ENCODE assay signal across 11 cellular contexts in genomic region chr7:47610506-47611044, GRCh38. TPM values are rescaled to one million over a fixed set of nuclear protein-coding genes. Genes with fewer than 3 reads are reported as not detected.
DNase-seq lines count a peak whose midpoint lies in the region; ATAC-seq and TF ChIP-seq lines count a peak whose summit lies in the region.
"Had no signal": no experiment of that assay in that cellular context is flagged by ENCODE, and none has a peak within 500 bp of the region (broad histone marks: within the 10 kb centered on the region; RNA-seq: fewer than 3 reads in every experiment).

No MANE protein-coding gene starts in this region.

- ATAC-seq in GM18858 (IDR thresholded peaks at IDR 0.05; ENCODE audit: unreplicated experiment) = no peak
- ATAC-seq: HCT116, natural killer cell had no signal

- H3K9ac ChIP-seq in neural progenitor cell = no peak overlapping the region

- H3K36me3 ChIP-seq in neural progenitor cell = no peaks in the 10 kb centered on the region
- H3K36me3 ChIP-seq: BE2C had no signal

- TF ChIP-seq CTCF in AG04449 (IDR thresholded peaks at IDR 0.05; ENCODE audit: insufficient read depth, low read length, missing control alignments) (no peak), fibroblast of mammary gland (conservative IDR thresholded peaks at IDR 0.05; ENCODE audit: control insufficient read depth, insufficient read depth, low read depth, low read length) (no peak), neural progenitor cell (IDR thresholded peaks at IDR 0.05) (no peak)

- H2AFZ ChIP-seq in neural progenitor cell (replicated peaks) = peak overlapping the region; percentile 26

- POLR2A ChIA-PET in AG04449 (lab: Yijun Ruan, JAX) = interaction anchor here (0.5 to 1.6 kb wide), 7 partner anchors 9 to 186 kb away, joined by 3 to 13 read pairs (median 3); partner anchors contain the start of gene TNS3

- H3K4me2 ChIP-seq in neural progenitor cell = no peak overlapping the region

- H3K4me3 ChIP-seq in AG04449 (ENCODE audit: low read depth, low read length) = no peak overlapping the region
- H3K4me3 ChIP-seq in fibroblast of mammary gland (ENCODE audit: control insufficient read depth, low read depth, low read length) = no peak overlapping the region
- no peak overlapping the region for H3K4me3 ChIP-seq in neural progenitor cell

- H3K9me3 Mint-ChIP-seq in neural progenitor cell = no peaks in the 10 kb centered on the region
- H3K9me3 Mint-ChIP-seq: natural killer cell had no signal

- no peak overlapping the region for H3K27ac ChIP-seq in neural progenitor cell

- no peaks in the 10 kb centered on the region for H3K27me3 ChIP-seq in neural progenitor cell
- H3K27me3 ChIP-seq: BE2C had no signal

- H3K27ac Mint-ChIP-seq in neural progenitor cell = no peak overlapping the region
- H3K27ac Mint-ChIP-seq: natural killer cell had no signal

- H3K4me3 Mint-ChIP-seq in neural progenitor cell = no peak overlapping the region
- H3K4me3 Mint-ChIP-seq: natural killer cell had no signal

- no peaks in the 10 kb centered on the region for H4K20me1 ChIP-seq in neural progenitor cell (ENCODE audit: low read depth)

- no peaks in the 10 kb centered on the region for H3K79me2 ChIP-seq in neural progenitor cell (ENCODE audit: low read depth)

- peaks cover 5% of the 10 kb centered on the region for H3K4me1 ChIP-seq in neural progenitor cell
- H3K4me1 ChIP-seq: BE2C had no signal

- CTCF ChIA-PET in AG04449 (lab: Yijun Ruan, JAX) = interaction anchor here (0.7 to 1.7 kb wide), 10 partner anchors 9 to 344 kb away, joined by 3 to 7 read pairs (median 4); no protein-coding TSS in a partner anchor

- no peaks in the 10 kb centered on the region for H3K9me3 ChIP-seq in neural progenitor cell (ENCODE audit: low read depth)
- H3K9me3 ChIP-seq: BE2C had no signal

- H3F3A ChIP-seq in neural progenitor cell (ENCODE audit: low read depth) = no peaks in the 10 kb centered on the region

- DNase-seq in AG04449 (ENCODE audit: low read depth, low spot score) (peak; percentile 86), NCI-H526 treated with DMSO at 0.1 percent for 48 hours (lab: John Stamatoyannopoulos, UW) (peak; percentile 6), fibroblast of mammary gland (ENCODE audit: low read depth) (peak; percentile 86), neural progenitor cell (ENCODE audit: low spot score) (no peak), occipital lobe (lab: John Stamatoyannopoulos, UW) (no peak), HUDEP-2 (lab: John Stamatoyannopoulos, UW; ENCODE audit: unreplicated experiment in 76 of 76) (no peak), RPMI8226 (no peak)
- DNase-seq: BE2C, natural killer cell had no signal

- H3K4me1 Mint-ChIP-seq in neural progenitor cell = peaks cover 2% of the 10 kb centered on the region
- H3K4me1 Mint-ChIP-seq: natural killer cell had no signal

- no peaks in the 10 kb centered on the region for H3K36me3 Mint-ChIP-seq in neural progenitor cell
- H3K36me3 Mint-ChIP-seq: natural killer cell had no signal

- no peaks in the 10 kb centered on the region for H3K27me3 Mint-ChIP-seq in neural progenitor cell (ENCODE audit: insufficient read depth, low read depth)

RNA-seq across cellular contexts. Expression of gene TNS3, which starts 28.7 kb away (rescaled TPM):
- total RNA-seq in neural progenitor cell (ENCODE audit: low replicate concordance) (15.0 and 21.8 TPM in 2 replicates), occipital lobe (7.5 TPM)

Comparison
In these comparisons a context has a peak if more than half of its experiments do, and no peak if none do; other contexts are left out.
1. DNase-seq: peak in AG04449 (single experiment), NCI-H526 treated with DMSO at 0.1 percent for 48 hours (single experiment) and fibroblast of mammary gland (single experiment); none in neural progenitor cell (single experiment), occipital lobe (single experiment), HUDEP-2 (0 of 76) and RPMI8226 (single experiment).